ENCODE assay signal across 9 cellular contexts in the genomic region with DNA sequence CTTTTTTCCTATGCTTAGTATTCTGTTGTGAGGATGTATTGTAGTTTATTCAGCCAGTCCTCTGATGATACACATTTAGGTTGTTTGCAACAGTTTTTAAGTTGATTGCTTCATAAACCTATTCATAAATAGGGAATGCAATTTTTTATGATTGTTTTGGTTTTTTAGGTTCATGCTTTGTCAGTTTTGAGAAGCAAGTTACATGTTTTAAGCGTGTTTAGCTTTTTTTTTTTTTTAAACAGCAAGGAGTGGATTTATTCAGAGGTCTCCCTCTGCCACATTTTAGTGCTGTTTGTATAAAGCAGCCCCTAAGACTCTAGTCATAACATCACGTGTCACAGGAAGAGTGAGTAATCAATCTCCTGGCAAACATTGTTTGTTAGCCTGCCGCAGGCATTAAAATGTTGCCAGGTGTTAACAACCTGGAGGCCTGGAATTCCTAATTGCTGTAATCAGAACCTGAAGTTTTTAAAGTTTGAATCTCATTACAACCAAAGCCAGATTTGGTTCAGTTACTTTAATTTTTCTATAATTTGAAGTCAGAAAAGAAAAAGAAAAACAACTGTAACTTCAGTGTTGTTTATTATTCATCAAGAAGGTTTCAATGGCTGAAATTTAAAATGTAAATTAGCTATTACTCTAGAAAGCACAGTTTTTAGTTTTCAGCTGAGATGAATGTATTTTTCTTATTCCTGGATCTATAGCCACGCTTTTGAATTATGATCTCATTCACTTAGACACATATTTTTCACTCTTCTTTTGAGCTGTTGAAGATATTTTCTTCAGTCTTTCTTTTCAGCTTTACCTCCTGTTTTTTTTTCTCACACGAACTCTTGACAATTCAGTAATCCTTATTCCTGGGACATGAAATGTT. TPM values are rescaled to one million over a fixed set of nuclear protein-coding genes. Genes with fewer than 3 reads are reported as not detected.
A peak's percentile ranks its signal among the peaks of the same experiment; 100 is the strongest.
DNase-seq lines count a peak whose midpoint lies in the region; ATAC-seq lines count a peak whose summit lies in the region.
"Had no signal": no experiment of that assay in that cellular context is flagged by ENCODE, and none has a peak within 500 bp of the region (broad histone marks: within the 10 kb centered on the region; RNA-seq: fewer than 3 reads in every experiment).

No MANE protein-coding gene starts in this region.

- H3K4me3 ChIP-seq in NT2/D1 (ENCODE audit: insufficient read length, low read depth) (no peak overlapping the region), trophoblast cell (ENCODE audit: low read depth, low read length) (no peak overlapping the region)

- H4K91ac ChIP-seq in trophoblast cell (ENCODE audit: low read depth, low read length) = no peak overlapping the region

- H3K36me3 ChIP-seq in NT2/D1 (ENCODE audit: insufficient read depth, insufficient read length, low read length) = no peaks in the 10 kb centered on the region
- H3K36me3 ChIP-seq in trophoblast cell (ENCODE audit: control insufficient read depth in 1 of 2, insufficient read depth in 2 of 2, low read length in 2 of 2) = no peaks in the 10 kb centered on the region

- H2BK120ac ChIP-seq in trophoblast cell (ENCODE audit: insufficient read depth, low read length, poor library complexity) = no peak overlapping the region

- H3K27ac ChIP-seq in trophoblast cell (ENCODE audit: low read depth, low read length) = peak overlapping the region; percentile 25

- no peak overlapping the region for H4K8ac ChIP-seq in trophoblast cell (ENCODE audit: low read depth, low read length)

- no CpG with 5 or more reads among the region's 5 CpGs for WGBS in trophoblast cell (ENCODE audit: extremely low coverage, insufficient coverage, insufficient read length)

- H3K27me3 ChIP-seq in NT2/D1 (ENCODE audit: insufficient read depth, insufficient read length) (no peaks in the 10 kb centered on the region), trophoblast cell (ENCODE audit: insufficient read depth, low read length) (no peaks in the 10 kb centered on the region)

- no peaks in the 10 kb centered on the region for H3K79me2 ChIP-seq in trophoblast cell (ENCODE audit: control insufficient read depth, insufficient read depth, low read length, poor library complexity)

- no peak overlapping the region for H3K4ac ChIP-seq in trophoblast cell (ENCODE audit: low read depth, low read length)

- peaks cover 7% of the 10 kb centered on the region; the same call in 1 of the 2 replicates for H3K9me3 ChIP-seq in NT2/D1 (ENCODE audit: insufficient read depth, low read length)
- no peaks in the 10 kb centered on the region for H3K9me3 ChIP-seq in trophoblast cell (ENCODE audit: insufficient read depth, low read depth, low read length)

- no peak overlapping the region for H2BK5ac ChIP-seq in trophoblast cell (ENCODE audit: low read depth, low read length, poor library complexity)

- H2AK5ac ChIP-seq in trophoblast cell (ENCODE audit: low read length) = no peak overlapping the region

- H3K9ac ChIP-seq in NT2/D1 (ENCODE audit: insufficient read length, low read depth) = no peak overlapping the region
- no peak overlapping the region for H3K9ac ChIP-seq in trophoblast cell (ENCODE audit: low read length)

- ATAC-seq in HG03354 (IDR thresholded peaks at IDR 0.05; ENCODE audit: poor library complexity, severe bottlenecking, unreplicated experiment) = no peak
- no peak for ATAC-seq in GM21786 (IDR thresholded peaks at IDR 0.05; ENCODE audit: unreplicated experiment)

- DNase-seq in NCI-H2081 (lab: John Stamatoyannopoulos, UW) (peak; percentile 32 to 73), NCI-H2081 treated with DMSO at 0.1 percent for 48 hours (lab: John Stamatoyannopoulos, UW) (no peak), NT2/D1 (ENCODE audit: low read depth, low spot score) (peak; percentile 13), dermis blood vessel endothelial cell (peak; percentile 89), trophoblast cell (peak; percentile 90 to 92), cortex of kidney (lab: John Stamatoyannopoulos, UW) (no peak)

- no peak overlapping the region for H3K23ac ChIP-seq in trophoblast cell (ENCODE audit: low read length)

- no peak overlapping the region for H2BK12ac ChIP-seq in trophoblast cell (ENCODE audit: low read length)

- peaks cover 8% of the 10 kb centered on the region for H3K79me1 ChIP-seq in trophoblast cell (ENCODE audit: low read length)

- H4K12ac ChIP-seq in trophoblast cell (ENCODE audit: low read depth, low read length) = no peak overlapping the region

- H2AFZ ChIP-seq in trophoblast cell (ENCODE audit: insufficient read depth, low read length, poor library complexity) = no peak overlapping the region

- H3K4me1 ChIP-seq in NT2/D1 (ENCODE audit: insufficient read depth, insufficient read length) (no peaks in the 10 kb centered on the region), trophoblast cell (ENCODE audit: control insufficient read depth in 1 of 2, insufficient read depth in 2 of 2, low read length in 2 of 2) (peaks cover 0 to 4% of the 10 kb centered on the region in 2 experiments)

- no peak overlapping the region for H3K14ac ChIP-seq in trophoblast cell (ENCODE audit: low read length)

- H3K18ac ChIP-seq in trophoblast cell (ENCODE audit: low read length) = no peak overlapping the region

- no peak overlapping the region for H3K4me2 ChIP-seq in trophoblast cell (ENCODE audit: low read length)

RNA-seq across cellular contexts. Expression of a gene that starts 59.2 kb away (rescaled TPM):
- total RNA-seq in dermis blood vessel endothelial cell = 0.33 and 0.68 TPM in 2 replicates
- polyA plus RNA-seq in trophoblast cell (2013) = 6.1 and 6.8 TPM in 2 replicates
- total RNA-seq: myocyte had no signal

Comparison
In these comparisons a context has a peak if more than half of its experiments do, and no peak if none do; other contexts are left out.
1. DNase-seq: peak in NCI-H2081 (2 of 2), NT2/D1 (single experiment), dermis blood vessel endothelial cell (single experiment) and trophoblast cell (2 of 2); none in NCI-H2081 treated with DMSO at 0.1 percent for 48 hours (single experiment) and cortex of kidney (single experiment).